Comparison of ENCODE assay signal across 13 cellular contexts in genomic region chr3:64327039-64327804, GRCh38.
DNase-seq lines count a peak whose midpoint lies in the region; ATAC-seq and TF ChIP-seq lines count a peak whose summit lies in the region.
"Had no signal": no experiment of that assay in that cellular context is flagged by ENCODE, and none has a peak within 500 bp of the region (broad histone marks: within the 10 kb centered on the region; RNA-seq: fewer than 3 reads in every experiment).

No MANE protein-coding gene starts in this region.

- CTCF ChIA-PET in activated CD8-positive, alpha-beta T cell treated with anti-CD3 and anti-CD28 coated beads for 36 hours (lab: Charles Lee) = no interaction called here

- no peak overlapping the region for H3K27ac Mint-ChIP-seq in activated CD8-positive, alpha-beta T cell treated with anti-CD3 and anti-CD28 coated beads for 36 hours
- H3K27ac Mint-ChIP-seq: activated naive CD8-positive, alpha-beta T cell treated with anti-CD3 and anti-CD28 coated beads, Interleukin-2, amount 10 ng/mL, durations not matched to agents 7 days and 5 days had no signal

- no peak overlapping the region for H3K4me3 Mint-ChIP-seq in activated CD8-positive, alpha-beta T cell treated with anti-CD3 and anti-CD28 coated beads for 36 hours
- H3K4me3 Mint-ChIP-seq: activated naive CD8-positive, alpha-beta T cell treated with anti-CD3 and anti-CD28 coated beads, Interleukin-2, amount 10 ng/mL, durations not matched to agents 7 days and 5 days had no signal

- H3K9me3 ChIP-seq in left lung (no peaks in the 10 kb centered on the region), skeletal muscle satellite cell (replicated peaks; ENCODE audit: low read length) (no peaks in the 10 kb centered on the region)
- no peaks in the 10 kb centered on the region for H3K9me3 ChIP-seq in effector memory CD4-positive, alpha-beta T cell (ENCODE audit: control insufficient read depth, low read length)
- H3K9me3 ChIP-seq: BE2C, SK-N-SH had no signal

- H3K27me3 ChIP-seq in dorsolateral prefrontal cortex (no peaks in the 10 kb centered on the region), left lung (no peaks in the 10 kb centered on the region), skeletal muscle satellite cell (ENCODE audit: control insufficient read depth, insufficient read depth, low read length) (no peaks in the 10 kb centered on the region)
- no peaks in the 10 kb centered on the region for H3K27me3 ChIP-seq in effector memory CD4-positive, alpha-beta T cell (replicated peaks; ENCODE audit: control insufficient read depth, insufficient read depth, low read length, poor library complexity, severe bottlenecking)
- H3K27me3 ChIP-seq: BE2C had no signal

- H3K4me1 Mint-ChIP-seq in activated CD8-positive, alpha-beta T cell treated with anti-CD3 and anti-CD28 coated beads for 36 hours (ENCODE audit: low read depth) = no peaks in the 10 kb centered on the region
- H3K4me1 Mint-ChIP-seq: activated naive CD8-positive, alpha-beta T cell treated with anti-CD3 and anti-CD28 coated beads, Interleukin-2, amount 10 ng/mL, durations not matched to agents 7 days and 5 days had no signal

- H3K4me3 ChIP-seq in dorsolateral prefrontal cortex = peak overlapping the region in 3 of 59 donors; percentile 6 to 24 (median 7)
- H3K4me3 ChIP-seq in left lung = no peak overlapping the region
- H3K4me3 ChIP-seq in skeletal muscle satellite cell (ENCODE audit: low read length) = peak overlapping the region; percentile 1
- H3K4me3 ChIP-seq in effector memory CD4-positive, alpha-beta T cell (ENCODE audit: insufficient read depth, low read depth, low read length, poor library complexity, severe bottlenecking) = no peak overlapping the region

- H3K9ac ChIP-seq in skeletal muscle satellite cell (ENCODE audit: low read depth, low read length) = peak overlapping the region; percentile 34
- H3K9ac ChIP-seq: SK-N-SH had no signal

- no peaks in the 10 kb centered on the region for H3K27me3 Mint-ChIP-seq in activated CD8-positive, alpha-beta T cell treated with anti-CD3 and anti-CD28 coated beads for 36 hours

- H3K27ac ChIP-seq in dorsolateral prefrontal cortex (peak overlapping the region in 57 of 59 donors; percentile 9 to 91 (median 82)), left lung (peak overlapping the region; percentile 77 to 84)
- no peak overlapping the region for H3K27ac ChIP-seq in effector memory CD4-positive, alpha-beta T cell (ENCODE audit: insufficient read depth, low read length, poor library complexity, severe bottlenecking)

- H3K4me2 ChIP-seq in skeletal muscle satellite cell (ENCODE audit: low read length) = peak overlapping the region; percentile 15
- H3K4me2 ChIP-seq: SK-N-SH had no signal

- ATAC-seq in left lung (peak; percentile 78), GM19463 (IDR thresholded peaks at IDR 0.05; ENCODE audit: unreplicated experiment) (no peak)
- ATAC-seq in activated CD8-positive, alpha-beta T cell treated with anti-CD3 and anti-CD28 coated beads for 36 hours = no peak

- H3K36me3 Mint-ChIP-seq in activated CD8-positive, alpha-beta T cell treated with anti-CD3 and anti-CD28 coated beads for 36 hours (ENCODE audit: low read depth) = no peaks in the 10 kb centered on the region
- H3K36me3 Mint-ChIP-seq: activated naive CD8-positive, alpha-beta T cell treated with anti-CD3 and anti-CD28 coated beads, Interleukin-2, amount 10 ng/mL, durations not matched to agents 7 days and 5 days had no signal

- intact Hi-C loops in dorsolateral prefrontal cortex (cut with DNase I) (no loop called here), left lung (cut with DNase I) (no loop called here)
- intact Hi-C loops in activated CD8-positive, alpha-beta T cell treated with anti-CD3 and anti-CD28 coated beads for 36 hours (cut with micrococcal nuclease) = no loop called here

- H3K36me3 ChIP-seq in left lung (no peaks in the 10 kb centered on the region), skeletal muscle satellite cell (ENCODE audit: insufficient read depth, low read length) (no peaks in the 10 kb centered on the region)
- H3K36me3 ChIP-seq in effector memory CD4-positive, alpha-beta T cell (ENCODE audit: control insufficient read depth, insufficient read depth, low read length) = no peaks in the 10 kb centered on the region
- H3K36me3 ChIP-seq: BE2C had no signal

- no peaks in the 10 kb centered on the region for H3K9me3 Mint-ChIP-seq in activated CD8-positive, alpha-beta T cell treated with anti-CD3 and anti-CD28 coated beads for 36 hours

- POLR2A ChIA-PET in activated CD8-positive, alpha-beta T cell treated with anti-CD3 and anti-CD28 coated beads for 36 hours (lab: Charles Lee) = no interaction called here

- TF ChIP-seq CTCF in dorsolateral prefrontal cortex (IDR thresholded peaks at IDR 0.05 in 54 of 56, conservative IDR thresholded peaks at IDR 0.05 in 2 of 56; ENCODE audit: low read depth in 1 of 56, partially characterized antibody in 56 of 56) = no peak
- TF ChIP-seq CTCF in left lung (IDR thresholded peaks at IDR 0.05) = no peak
- TF ChIP-seq CTCF in activated CD8-positive, alpha-beta T cell treated with anti-CD3 and anti-CD28 coated beads for 36 hours (IDR thresholded peaks at IDR 0.05) = no peak

- DNase-seq in GM03348 (ENCODE audit: low spot score) (peak; percentile 70), dorsolateral prefrontal cortex (peak in 9 of 10 donors; percentile 10 to 80 (median 64)), left lung (no peak), activated gamma-delta T cell treated with Interleukin-2 at 50 U/mL for 16 hours (no peak)
- no peak for DNase-seq in effector memory CD4-positive, alpha-beta T cell
- DNase-seq in activated CD8-positive, alpha-beta T cell treated with anti-CD3 and anti-CD28 coated beads for 36 hours = no peak
- DNase-seq: activated CD4-positive, alpha-beta T cell treated with anti-CD3 and anti-CD28 coated beads, Interleukin-2, amount 50 U/mL, for 1 hour; activated naive CD8-positive, alpha-beta T cell treated with anti-CD3 and anti-CD28 coated beads, Interleukin-2, amount 10 ng/mL, durations not matched to agents 7 days and 5 days; BE2C; NCI-H2171 treated with DMSO at 0.1 percent for 48 hours; SK-N-SH had no signal

- H3K4me1 ChIP-seq in left lung = peaks cover 0 to 4% of the 10 kb centered on the region in 2 donors
- peaks cover 3% of the 10 kb centered on the region for H3K4me1 ChIP-seq in skeletal muscle satellite cell (ENCODE audit: control insufficient read depth, insufficient read depth, low read length)
- no peaks in the 10 kb centered on the region for H3K4me1 ChIP-seq in effector memory CD4-positive, alpha-beta T cell (ENCODE audit: control insufficient read depth, insufficient read depth, low read length, poor library complexity, severe bottlenecking)
- H3K4me1 ChIP-seq: BE2C had no signal

Comparison
In these comparisons a context has a peak if more than half of its experiments do, and no peak if none do; other contexts are left out.
1. DNase-seq: peak in GM03348 (single experiment) and dorsolateral prefrontal cortex (9 of 10); none in left lung (0 of 2), effector memory CD4-positive, alpha-beta T cell (0 of 3), activated CD8-positive, alpha-beta T cell treated with anti-CD3 and anti-CD28 coated beads for 36 hours (single experiment) and activated gamma-delta T cell treated with Interleukin-2 at 50 U/mL for 16 hours (single experiment).